Comparison of ENCODE assay signal across 1 cellular context in the genomic region with DNA sequence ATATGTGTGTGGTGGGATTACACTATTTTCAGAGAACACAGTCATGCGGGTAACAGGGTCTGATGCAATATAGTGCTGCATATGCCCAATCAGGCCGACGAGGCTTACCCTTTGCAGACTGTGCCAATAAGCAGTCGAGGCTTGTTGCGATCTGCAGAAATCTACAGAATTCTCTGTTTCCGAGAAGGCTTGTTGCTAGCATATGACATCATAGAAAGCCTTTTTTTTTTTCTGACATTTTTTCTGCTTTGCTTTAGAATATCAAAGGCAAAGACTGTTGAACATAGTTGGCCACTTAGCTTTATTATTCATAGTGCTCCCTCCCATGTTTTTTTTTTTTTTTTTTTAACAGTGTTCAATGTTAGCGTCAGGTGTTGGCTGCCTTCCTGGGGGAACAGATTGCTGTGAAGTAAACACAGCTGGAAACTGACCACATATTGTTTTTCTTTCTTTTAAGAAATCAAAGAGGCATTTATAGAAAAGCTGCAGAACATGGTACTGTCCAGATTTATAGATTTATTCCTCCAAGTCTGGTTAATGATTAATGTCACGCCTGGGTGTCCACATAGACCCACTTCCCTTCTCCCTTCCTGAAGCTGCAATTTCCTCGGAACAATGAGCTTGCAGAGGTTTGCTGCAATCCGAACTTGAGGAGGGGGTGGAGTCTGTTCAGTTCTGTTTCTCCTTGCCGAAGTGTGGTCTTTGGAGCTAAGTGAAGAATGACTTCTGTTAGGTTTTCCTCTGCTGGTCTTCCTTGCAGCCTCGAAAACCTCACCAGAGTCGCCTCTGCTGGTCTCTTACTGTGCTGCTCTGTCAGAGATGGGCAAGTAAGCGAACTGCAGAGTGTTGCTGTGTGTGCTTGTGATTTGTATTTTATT.
TF ChIP-seq lines count a peak whose summit lies in the region.

No MANE protein-coding gene starts in this region.

TF ChIP-seq in GM12878, 131 proteins besides CTCF, POLR2A, EP300 and RAD21 (continued from another document):
- TF ChIP-seq RB1 (IDR thresholded peaks at IDR 0.05; ENCODE audit: borderline replicate concordance) (no peak), SPI1 (IDR thresholded peaks at IDR 0.05; ENCODE audit: borderline replicate concordance, insufficient read depth, low read depth, low read length) (peak; percentile 59; the same call in 1 of the 2 replicates), POLR2AphosphoS2 (IDR thresholded peaks at IDR 0.05; ENCODE audit: low read depth, low read length) (no peak), ASH2L (IDR thresholded peaks at IDR 0.05; ENCODE audit: borderline replicate concordance, low read depth) (no peak), IKZF1 (conservative IDR thresholded peaks at IDR 0.05) (no peak), CREB1 (IDR thresholded peaks at IDR 0.05; ENCODE audit: low read depth) (no peak), JUND (IDR thresholded peaks at IDR 0.05; ENCODE audit: low read depth, low read length) (no peak), CBFB (IDR thresholded peaks at IDR 0.05; ENCODE audit: low read depth) (no peak), SIX5 (IDR thresholded peaks at IDR 0.05; ENCODE audit: low read depth, low read length, severe bottlenecking) (no peak), IRF4 (IDR thresholded peaks at IDR 0.05; ENCODE audit: low read depth, low read length) (0 out of 2 replicates have a peak, but pooled peaks have one; percentile 27), PAX5 (IDR thresholded peaks at IDR 0.05; ENCODE audit: borderline replicate concordance, low read depth, low read length) (0 out of 2 replicates have a peak, but pooled peaks have one; percentile 20), CHD1 (IDR thresholded peaks at IDR 0.05; ENCODE audit: low read depth, low read length) (no peak), HDGF (IDR thresholded peaks at IDR 0.05) (no peak)
- TF ChIP-seq, protein P1, sequence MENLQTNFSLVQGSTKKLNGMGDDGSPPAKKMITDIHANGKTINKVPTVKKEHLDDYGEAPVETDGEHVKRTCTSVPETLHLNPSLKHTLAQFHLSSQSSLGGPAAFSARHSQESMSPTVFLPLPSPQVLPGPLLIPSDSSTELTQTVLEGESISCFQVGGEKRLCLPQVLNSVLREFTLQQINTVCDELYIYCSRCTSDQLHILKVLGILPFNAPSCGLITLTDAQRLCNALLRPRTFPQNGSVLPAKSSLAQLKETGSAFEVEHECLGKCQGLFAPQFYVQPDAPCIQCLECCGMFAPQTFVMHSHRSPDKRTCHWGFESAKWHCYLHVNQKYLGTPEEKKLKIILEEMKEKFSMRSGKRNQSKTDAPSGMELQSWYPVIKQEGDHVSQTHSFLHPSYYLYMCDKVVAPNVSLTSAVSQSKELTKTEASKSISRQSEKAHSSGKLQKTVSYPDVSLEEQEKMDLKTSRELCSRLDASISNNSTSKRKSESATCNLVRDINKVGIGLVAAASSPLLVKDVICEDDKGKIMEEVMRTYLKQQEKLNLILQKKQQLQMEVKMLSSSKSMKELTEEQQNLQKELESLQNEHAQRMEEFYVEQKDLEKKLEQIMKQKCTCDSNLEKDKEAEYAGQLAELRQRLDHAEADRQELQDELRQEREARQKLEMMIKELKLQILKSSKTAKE (IDR thresholded peaks at IDR 0.05; ENCODE audit: low read depth, poor library complexity, severe bottlenecking): no peak
- TF ChIP-seq, protein P2, sequence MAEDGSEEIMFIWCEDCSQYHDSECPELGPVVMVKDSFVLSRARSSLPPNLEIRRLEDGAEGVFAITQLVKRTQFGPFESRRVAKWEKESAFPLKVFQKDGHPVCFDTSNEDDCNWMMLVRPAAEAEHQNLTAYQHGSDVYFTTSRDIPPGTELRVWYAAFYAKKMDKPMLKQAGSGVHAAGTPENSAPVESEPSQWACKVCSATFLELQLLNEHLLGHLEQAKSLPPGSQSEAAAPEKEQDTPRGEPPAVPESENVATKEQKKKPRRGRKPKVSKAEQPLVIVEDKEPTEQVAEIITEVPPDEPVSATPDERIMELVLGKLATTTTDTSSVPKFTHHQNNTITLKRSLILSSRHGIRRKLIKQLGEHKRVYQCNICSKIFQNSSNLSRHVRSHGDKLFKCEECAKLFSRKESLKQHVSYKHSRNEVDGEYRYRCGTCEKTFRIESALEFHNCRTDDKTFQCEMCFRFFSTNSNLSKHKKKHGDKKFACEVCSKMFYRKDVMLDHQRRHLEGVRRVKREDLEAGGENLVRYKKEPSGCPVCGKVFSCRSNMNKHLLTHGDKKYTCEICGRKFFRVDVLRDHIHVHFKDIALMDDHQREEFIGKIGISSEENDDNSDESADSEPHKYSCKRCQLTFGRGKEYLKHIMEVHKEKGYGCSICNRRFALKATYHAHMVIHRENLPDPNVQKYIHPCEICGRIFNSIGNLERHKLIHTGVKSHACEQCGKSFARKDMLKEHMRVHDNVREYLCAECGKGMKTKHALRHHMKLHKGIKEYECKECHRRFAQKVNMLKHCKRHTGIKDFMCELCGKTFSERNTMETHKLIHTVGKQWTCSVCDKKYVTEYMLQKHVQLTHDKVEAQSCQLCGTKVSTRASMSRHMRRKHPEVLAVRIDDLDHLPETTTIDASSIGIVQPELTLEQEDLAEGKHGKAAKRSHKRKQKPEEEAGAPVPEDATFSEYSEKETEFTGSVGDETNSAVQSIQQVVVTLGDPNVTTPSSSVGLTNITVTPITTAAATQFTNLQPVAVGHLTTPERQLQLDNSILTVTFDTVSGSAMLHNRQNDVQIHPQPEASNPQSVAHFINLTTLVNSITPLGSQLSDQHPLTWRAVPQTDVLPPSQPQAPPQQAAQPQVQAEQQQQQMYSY (CRISPR knock-in tag; IDR thresholded peaks at IDR 0.05): no peak
- TF ChIP-seq, protein P3, sequence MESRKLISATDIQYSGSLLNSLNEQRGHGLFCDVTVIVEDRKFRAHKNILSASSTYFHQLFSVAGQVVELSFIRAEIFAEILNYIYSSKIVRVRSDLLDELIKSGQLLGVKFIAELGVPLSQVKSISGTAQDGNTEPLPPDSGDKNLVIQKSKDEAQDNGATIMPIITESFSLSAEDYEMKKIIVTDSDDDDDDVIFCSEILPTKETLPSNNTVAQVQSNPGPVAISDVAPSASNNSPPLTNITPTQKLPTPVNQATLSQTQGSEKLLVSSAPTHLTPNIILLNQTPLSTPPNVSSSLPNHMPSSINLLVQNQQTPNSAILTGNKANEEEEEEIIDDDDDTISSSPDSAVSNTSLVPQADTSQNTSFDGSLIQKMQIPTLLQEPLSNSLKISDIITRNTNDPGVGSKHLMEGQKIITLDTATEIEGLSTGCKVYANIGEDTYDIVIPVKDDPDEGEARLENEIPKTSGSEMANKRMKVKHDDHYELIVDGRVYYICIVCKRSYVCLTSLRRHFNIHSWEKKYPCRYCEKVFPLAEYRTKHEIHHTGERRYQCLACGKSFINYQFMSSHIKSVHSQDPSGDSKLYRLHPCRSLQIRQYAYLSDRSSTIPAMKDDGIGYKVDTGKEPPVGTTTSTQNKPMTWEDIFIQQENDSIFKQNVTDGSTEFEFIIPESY (IDR thresholded peaks at IDR 0.05): no peak
- TF ChIP-seq, protein P4, sequence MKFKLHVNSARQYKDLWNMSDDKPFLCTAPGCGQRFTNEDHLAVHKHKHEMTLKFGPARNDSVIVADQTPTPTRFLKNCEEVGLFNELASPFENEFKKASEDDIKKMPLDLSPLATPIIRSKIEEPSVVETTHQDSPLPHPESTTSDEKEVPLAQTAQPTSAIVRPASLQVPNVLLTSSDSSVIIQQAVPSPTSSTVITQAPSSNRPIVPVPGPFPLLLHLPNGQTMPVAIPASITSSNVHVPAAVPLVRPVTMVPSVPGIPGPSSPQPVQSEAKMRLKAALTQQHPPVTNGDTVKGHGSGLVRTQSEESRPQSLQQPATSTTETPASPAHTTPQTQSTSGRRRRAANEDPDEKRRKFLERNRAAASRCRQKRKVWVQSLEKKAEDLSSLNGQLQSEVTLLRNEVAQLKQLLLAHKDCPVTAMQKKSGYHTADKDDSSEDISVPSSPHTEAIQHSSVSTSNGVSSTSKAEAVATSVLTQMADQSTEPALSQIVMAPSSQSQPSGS (IDR thresholded peaks at IDR 0.05; ENCODE audit: low read length): no peak
- TF ChIP-seq, protein P5, sequence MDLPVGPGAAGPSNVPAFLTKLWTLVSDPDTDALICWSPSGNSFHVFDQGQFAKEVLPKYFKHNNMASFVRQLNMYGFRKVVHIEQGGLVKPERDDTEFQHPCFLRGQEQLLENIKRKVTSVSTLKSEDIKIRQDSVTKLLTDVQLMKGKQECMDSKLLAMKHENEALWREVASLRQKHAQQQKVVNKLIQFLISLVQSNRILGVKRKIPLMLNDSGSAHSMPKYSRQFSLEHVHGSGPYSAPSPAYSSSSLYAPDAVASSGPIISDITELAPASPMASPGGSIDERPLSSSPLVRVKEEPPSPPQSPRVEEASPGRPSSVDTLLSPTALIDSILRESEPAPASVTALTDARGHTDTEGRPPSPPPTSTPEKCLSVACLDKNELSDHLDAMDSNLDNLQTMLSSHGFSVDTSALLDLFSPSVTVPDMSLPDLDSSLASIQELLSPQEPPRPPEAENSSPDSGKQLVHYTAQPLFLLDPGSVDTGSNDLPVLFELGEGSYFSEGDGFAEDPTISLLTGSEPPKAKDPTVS (IDR thresholded peaks at IDR 0.05; ENCODE audit: low read depth, low read length): no peak
- TF ChIP-seq, protein P6, sequence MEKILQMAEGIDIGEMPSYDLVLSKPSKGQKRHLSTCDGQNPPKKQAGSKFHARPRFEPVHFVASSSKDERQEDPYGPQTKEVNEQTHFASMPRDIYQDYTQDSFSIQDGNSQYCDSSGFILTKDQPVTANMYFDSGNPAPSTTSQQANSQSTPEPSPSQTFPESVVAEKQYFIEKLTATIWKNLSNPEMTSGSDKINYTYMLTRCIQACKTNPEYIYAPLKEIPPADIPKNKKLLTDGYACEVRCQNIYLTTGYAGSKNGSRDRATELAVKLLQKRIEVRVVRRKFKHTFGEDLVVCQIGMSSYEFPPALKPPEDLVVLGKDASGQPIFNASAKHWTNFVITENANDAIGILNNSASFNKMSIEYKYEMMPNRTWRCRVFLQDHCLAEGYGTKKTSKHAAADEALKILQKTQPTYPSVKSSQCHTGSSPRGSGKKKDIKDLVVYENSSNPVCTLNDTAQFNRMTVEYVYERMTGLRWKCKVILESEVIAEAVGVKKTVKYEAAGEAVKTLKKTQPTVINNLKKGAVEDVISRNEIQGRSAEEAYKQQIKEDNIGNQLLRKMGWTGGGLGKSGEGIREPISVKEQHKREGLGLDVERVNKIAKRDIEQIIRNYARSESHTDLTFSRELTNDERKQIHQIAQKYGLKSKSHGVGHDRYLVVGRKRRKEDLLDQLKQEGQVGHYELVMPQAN (conservative IDR thresholded peaks at IDR 0.05): no peak
